In the genomic region with DNA sequence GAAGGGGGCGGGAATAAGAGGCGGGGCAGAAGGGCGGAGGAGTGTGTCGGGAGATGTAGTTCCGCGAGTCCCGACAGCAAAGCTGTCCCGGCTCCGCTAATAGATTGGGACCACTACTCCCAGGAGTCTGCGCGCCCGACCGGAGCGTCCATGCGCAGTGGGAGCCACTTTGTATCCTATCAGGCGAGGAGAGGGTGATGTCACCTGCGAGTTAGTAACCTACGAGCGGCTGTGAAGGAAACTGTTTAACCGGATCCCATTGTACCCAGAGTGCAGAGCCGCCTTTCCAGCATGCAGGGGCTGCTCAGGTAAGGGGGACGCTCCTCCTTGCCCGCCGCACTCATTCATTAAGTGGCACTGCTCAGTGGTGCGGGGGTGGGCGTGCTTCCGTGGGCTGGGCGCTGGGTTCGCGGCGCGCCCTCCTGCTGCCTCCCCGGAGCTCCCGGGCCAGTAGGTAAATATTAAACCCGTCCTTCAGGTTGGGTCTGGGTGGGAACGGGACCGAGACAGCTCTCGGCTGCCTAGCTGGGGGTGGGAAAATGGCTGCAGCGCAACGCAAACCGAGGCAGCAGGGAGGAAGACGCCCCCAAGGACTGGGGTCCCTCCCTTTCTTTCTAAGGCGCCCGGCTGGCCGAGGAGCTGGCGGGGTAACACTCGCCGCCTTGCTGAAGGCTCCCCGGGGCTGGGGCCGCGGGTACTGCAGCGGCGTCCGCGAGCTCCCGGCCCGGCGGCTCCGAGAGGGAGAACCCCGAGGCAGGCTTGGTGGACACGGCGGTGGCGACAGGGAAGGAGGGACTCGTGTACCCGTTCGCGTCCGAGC, we compare ENCODE assay signal across 1 cellular context.
TF ChIP-seq lines count a peak whose summit lies in the region.

A gene (plus strand): TSS at position 207 of the 820 bp plus-strand sequence. CDS start 74,811 bp downstream, outside the sequence.

TF ChIP-seq in HepG2, 621 proteins besides CTCF, POLR2A, EP300 and RAD21 (continued from another document and continues in another):
- TF ChIP-seq NFKBIZ (CRISPR knock-in tag; IDR thresholded peaks at IDR 0.05) (no peak), GLI4 (CRISPR knock-in tag; IDR thresholded peaks at IDR 0.05; ENCODE audit: borderline replicate concordance) (peak; percentile 29; the same call in 1 of the 2 replicates), ZNF224 (CRISPR knock-in tag; IDR thresholded peaks at IDR 0.05) (0 out of 2 replicates have a peak, but pooled peaks have one; percentile 18), SRSF1 (optimal IDR thresholded peaks at IDR 0.05; ENCODE audit: low read depth, low read length) (peak; percentile 29), NFATC3 (CRISPR knock-in tag; IDR thresholded peaks at IDR 0.05) (peak; percentile 82; the same call in 1 of the 2 replicates), RBFOX2 (IDR thresholded peaks at IDR 0.05; ENCODE audit: low read depth, low read length) (peak; percentile 75), KDM5A (IDR thresholded peaks at IDR 0.05; ENCODE audit: borderline replicate concordance, low read length) (peak; percentile 60), TEAD3 (CRISPR knock-in tag; optimal IDR thresholded peaks at IDR 0.05; ENCODE audit: borderline replicate concordance) (peak; percentile 37), ZNF33B (CRISPR knock-in tag; IDR thresholded peaks at IDR 0.05) (0 out of 2 replicates have a peak, but pooled peaks have one; percentile 57), ATF7 (IDR thresholded peaks at IDR 0.05) (peak; percentile 62), ATF7 (CRISPR knock-in tag; IDR thresholded peaks at IDR 0.05) (peak; percentile 70; the same call in 1 of the 2 replicates), ELF3 (CRISPR knock-in tag; IDR thresholded peaks at IDR 0.05) (0 out of 2 replicates have a peak, but pooled peaks have one; percentile 24), TCF12 (IDR thresholded peaks at IDR 0.05) (no peak), TCF12 (CRISPR knock-in tag; IDR thresholded peaks at IDR 0.05) (no peak), ZKSCAN8 (CRISPR knock-in tag; IDR thresholded peaks at IDR 0.05; ENCODE audit: borderline replicate concordance) (no peak), GABPA (IDR thresholded peaks at IDR 0.05; ENCODE audit: low read depth, low read length) (no peak), GABPA (CRISPR knock-in tag; IDR thresholded peaks at IDR 0.05; ENCODE audit: low read depth) (peak; percentile 62), ZNF7 (CRISPR knock-in tag; IDR thresholded peaks at IDR 0.05) (peak; percentile 17; the same call in 1 of the 2 replicates), ZNF343 (CRISPR knock-in tag; IDR thresholded peaks at IDR 0.05) (no peak), ZFX (CRISPR knock-in tag; IDR thresholded peaks at IDR 0.05; ENCODE audit: low read depth) (peak; percentile 34; the same call in 1 of the 2 replicates), ZSCAN21 (CRISPR knock-in tag; IDR thresholded peaks at IDR 0.05; ENCODE audit: borderline replicate concordance) (peak; percentile 25; the same call in 1 of the 2 replicates), IRF2 (CRISPR knock-in tag; IDR thresholded peaks at IDR 0.05) (peak; percentile 66; the same call in 1 of the 2 replicates), CEBPB (IDR thresholded peaks at IDR 0.05; ENCODE audit: borderline replicate concordance, low read depth, low read length) (0 out of 2 replicates have a peak, but pooled peaks have one; percentile 9), SNAI1 (CRISPR knock-in tag; IDR thresholded peaks at IDR 0.05; ENCODE audit: borderline replicate concordance) (no peak), SAP130 (CRISPR knock-in tag; IDR thresholded peaks at IDR 0.05; ENCODE audit: low read depth) (peak; percentile 90), ZNF180 (CRISPR knock-in tag; IDR thresholded peaks at IDR 0.05; ENCODE audit: borderline replicate concordance, low read depth) (no peak), TAF1 (CRISPR knock-in tag; IDR thresholded peaks at IDR 0.05) (peak; percentile 94), SPEN (CRISPR knock-in tag; IDR thresholded peaks at IDR 0.05; ENCODE audit: low read depth) (0 out of 2 replicates have a peak, but pooled peaks have one; percentile 54)
- TF ChIP-seq, protein P1, sequence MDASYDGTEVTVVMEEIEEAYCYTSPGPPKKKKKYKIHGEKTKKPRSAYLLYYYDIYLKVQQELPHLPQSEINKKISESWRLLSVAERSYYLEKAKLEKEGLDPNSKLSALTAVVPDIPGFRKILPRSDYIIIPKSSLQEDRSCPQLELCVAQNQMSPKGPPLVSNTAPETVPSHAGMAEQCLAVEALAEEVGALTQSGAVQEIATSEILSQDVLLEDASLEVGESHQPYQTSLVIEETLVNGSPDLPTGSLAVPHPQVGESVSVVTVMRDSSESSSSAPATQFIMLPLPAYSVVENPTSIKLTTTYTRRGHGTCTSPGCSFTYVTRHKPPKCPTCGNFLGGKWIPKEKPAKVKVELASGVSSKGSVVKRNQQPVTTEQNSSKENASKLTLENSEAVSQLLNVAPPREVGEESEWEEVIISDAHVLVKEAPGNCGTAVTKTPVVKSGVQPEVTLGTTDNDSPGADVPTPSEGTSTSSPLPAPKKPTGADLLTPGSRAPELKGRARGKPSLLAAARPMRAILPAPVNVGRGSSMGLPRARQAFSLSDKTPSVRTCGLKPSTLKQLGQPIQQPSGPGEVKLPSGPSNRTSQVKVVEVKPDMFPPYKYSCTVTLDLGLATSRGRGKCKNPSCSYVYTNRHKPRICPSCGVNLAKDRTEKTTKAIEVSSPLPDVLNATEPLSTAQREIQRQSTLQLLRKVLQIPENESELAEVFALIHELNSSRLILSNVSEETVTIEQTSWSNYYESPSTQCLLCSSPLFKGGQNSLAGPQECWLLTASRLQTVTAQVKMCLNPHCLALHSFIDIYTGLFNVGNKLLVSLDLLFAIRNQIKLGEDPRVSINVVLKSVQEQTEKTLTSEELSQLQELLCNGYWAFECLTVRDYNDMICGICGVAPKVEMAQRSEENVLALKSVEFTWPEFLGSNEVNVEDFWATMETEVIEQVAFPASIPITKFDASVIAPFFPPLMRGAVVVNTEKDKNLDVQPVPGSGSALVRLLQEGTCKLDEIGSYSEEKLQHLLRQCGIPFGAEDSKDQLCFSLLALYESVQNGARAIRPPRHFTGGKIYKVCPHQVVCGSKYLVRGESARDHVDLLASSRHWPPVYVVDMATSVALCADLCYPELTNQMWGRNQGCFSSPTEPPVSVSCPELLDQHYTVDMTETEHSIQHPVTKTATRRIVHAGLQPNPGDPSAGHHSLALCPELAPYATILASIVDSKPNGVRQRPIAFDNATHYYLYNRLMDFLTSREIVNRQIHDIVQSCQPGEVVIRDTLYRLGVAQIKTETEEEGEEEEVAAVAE (CRISPR knock-in tag; IDR thresholded peaks at IDR 0.05; ENCODE audit: borderline replicate concordance), result 0 out of 2 replicates have a peak, but pooled peaks have one; percentile 23
- TF ChIP-seq, protein P2, sequence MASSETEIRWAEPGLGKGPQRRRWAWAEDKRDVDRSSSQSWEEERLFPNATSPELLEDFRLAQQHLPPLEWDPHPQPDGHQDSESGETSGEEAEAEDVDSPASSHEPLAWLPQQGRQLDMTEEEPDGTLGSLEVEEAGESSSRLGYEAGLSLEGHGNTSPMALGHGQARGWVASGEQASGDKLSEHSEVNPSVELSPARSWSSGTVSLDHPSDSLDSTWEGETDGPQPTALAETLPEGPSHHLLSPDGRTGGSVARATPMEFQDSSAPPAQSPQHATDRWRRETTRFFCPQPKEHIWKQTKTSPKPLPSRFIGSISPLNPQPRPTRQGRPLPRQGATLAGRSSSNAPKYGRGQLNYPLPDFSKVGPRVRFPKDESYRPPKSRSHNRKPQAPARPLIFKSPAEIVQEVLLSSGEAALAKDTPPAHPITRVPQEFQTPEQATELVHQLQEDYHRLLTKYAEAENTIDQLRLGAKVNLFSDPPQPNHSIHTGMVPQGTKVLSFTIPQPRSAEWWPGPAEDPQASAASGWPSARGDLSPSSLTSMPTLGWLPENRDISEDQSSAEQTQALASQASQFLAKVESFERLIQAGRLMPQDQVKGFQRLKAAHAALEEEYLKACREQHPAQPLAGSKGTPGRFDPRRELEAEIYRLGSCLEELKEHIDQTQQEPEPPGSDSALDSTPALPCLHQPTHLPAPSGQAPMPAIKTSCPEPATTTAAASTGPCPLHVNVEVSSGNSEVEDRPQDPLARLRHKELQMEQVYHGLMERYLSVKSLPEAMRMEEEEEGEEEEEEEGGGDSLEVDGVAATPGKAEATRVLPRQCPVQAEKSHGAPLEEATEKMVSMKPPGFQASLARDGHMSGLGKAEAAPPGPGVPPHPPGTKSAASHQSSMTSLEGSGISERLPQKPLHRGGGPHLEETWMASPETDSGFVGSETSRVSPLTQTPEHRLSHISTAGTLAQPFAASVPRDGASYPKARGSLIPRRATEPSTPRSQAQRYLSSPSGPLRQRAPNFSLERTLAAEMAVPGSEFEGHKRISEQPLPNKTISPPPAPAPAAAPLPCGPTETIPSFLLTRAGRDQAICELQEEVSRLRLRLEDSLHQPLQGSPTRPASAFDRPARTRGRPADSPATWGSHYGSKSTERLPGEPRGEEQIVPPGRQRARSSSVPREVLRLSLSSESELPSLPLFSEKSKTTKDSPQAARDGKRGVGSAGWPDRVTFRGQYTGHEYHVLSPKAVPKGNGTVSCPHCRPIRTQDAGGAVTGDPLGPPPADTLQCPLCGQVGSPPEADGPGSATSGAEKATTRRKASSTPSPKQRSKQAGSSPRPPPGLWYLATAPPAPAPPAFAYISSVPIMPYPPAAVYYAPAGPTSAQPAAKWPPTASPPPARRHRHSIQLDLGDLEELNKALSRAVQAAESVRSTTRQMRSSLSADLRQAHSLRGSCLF (CRISPR knock-in tag; IDR thresholded peaks at IDR 0.05; ENCODE audit: borderline replicate concordance), result no peak
- TF ChIP-seq, protein P3, sequence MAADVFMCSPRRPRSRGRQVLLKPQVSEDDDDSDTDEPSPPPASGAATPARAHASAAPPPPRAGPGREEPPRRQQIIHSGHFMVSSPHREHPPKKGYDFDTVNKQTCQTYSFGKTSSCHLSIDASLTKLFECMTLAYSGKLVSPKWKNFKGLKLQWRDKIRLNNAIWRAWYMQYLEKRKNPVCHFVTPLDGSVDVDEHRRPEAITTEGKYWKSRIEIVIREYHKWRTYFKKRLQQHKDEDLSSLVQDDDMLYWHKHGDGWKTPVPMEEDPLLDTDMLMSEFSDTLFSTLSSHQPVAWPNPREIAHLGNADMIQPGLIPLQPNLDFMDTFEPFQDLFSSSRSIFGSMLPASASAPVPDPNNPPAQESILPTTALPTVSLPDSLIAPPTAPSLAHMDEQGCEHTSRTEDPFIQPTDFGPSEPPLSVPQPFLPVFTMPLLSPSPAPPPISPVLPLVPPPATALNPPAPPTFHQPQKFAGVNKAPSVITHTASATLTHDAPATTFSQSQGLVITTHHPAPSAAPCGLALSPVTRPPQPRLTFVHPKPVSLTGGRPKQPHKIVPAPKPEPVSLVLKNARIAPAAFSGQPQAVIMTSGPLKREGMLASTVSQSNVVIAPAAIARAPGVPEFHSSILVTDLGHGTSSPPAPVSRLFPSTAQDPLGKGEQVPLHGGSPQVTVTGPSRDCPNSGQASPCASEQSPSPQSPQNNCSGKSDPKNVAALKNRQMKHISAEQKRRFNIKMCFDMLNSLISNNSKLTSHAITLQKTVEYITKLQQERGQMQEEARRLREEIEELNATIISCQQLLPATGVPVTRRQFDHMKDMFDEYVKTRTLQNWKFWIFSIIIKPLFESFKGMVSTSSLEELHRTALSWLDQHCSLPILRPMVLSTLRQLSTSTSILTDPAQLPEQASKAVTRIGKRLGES (CRISPR knock-in tag; IDR thresholded peaks at IDR 0.05; ENCODE audit: borderline replicate concordance), result peak; percentile 56; the same call in 1 of the 2 replicates
- TF ChIP-seq, protein P4, sequence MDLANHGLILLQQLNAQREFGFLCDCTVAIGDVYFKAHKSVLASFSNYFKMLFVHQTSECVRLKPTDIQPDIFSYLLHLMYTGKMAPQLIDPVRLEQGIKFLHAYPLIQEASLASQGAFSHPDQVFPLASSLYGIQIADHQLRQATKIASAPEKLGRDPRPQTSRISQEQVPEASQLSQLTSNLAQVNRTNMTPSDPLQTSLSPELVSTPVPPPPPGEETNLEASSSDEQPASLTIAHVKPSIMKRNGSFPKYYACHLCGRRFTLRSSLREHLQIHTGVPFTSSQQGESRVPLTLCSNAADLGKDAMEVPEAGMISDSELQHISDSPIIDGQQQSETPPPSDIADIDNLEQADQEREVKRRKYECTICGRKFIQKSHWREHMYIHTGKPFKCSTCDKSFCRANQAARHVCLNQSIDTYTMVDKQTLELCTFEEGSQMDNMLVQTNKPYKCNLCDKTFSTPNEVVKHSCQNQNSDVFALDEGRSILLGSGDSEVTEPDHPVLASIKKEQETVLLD (CRISPR knock-in tag; IDR thresholded peaks at IDR 0.05; ENCODE audit: low read depth), result peak; percentile 23; the same call in 1 of the 2 replicates
- TF ChIP-seq, protein P5, sequence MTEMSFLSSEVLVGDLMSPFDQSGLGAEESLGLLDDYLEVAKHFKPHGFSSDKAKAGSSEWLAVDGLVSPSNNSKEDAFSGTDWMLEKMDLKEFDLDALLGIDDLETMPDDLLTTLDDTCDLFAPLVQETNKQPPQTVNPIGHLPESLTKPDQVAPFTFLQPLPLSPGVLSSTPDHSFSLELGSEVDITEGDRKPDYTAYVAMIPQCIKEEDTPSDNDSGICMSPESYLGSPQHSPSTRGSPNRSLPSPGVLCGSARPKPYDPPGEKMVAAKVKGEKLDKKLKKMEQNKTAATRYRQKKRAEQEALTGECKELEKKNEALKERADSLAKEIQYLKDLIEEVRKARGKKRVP (CRISPR knock-in tag; IDR thresholded peaks at IDR 0.05), result peak in 1 of 2 experiments; percentile 80; a peak in 2 of 4 replicates
- TF ChIP-seq, protein P6, sequence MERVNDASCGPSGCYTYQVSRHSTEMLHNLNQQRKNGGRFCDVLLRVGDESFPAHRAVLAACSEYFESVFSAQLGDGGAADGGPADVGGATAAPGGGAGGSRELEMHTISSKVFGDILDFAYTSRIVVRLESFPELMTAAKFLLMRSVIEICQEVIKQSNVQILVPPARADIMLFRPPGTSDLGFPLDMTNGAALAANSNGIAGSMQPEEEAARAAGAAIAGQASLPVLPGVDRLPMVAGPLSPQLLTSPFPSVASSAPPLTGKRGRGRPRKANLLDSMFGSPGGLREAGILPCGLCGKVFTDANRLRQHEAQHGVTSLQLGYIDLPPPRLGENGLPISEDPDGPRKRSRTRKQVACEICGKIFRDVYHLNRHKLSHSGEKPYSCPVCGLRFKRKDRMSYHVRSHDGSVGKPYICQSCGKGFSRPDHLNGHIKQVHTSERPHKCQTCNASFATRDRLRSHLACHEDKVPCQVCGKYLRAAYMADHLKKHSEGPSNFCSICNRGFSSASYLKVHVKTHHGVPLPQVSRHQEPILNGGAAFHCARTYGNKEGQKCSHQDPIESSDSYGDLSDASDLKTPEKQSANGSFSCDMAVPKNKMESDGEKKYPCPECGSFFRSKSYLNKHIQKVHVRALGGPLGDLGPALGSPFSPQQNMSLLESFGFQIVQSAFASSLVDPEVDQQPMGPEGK (CRISPR knock-in tag; IDR thresholded peaks at IDR 0.05), result peak; percentile 32; the same call in 1 of the 2 replicates
- TF ChIP-seq, protein P7, sequence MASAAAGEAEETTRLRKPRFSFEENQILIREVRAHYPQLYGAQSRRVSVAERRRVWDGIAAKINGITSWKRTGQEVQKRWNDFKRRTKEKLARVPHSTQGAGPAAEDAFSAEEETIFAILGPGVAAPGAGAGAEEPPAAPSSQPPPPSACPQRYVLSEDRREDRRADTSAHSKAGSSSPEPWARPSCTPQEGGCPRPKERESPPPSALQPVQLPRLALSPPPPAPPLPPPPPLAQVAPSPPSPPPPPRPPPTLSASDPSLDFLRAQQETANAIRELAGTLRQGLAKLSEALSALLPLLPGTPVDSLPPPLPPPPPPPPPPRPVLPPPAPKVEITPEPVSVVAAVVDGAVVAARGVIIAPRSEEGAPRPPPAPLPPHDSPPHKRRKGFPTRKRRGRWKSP (CRISPR knock-in tag; IDR thresholded peaks at IDR 0.05), result peak; percentile 46; the same call in 1 of the 2 replicates
